10 cellular contexts compared by ENCODE assay signal in genomic region chr2:136058951-136059530, GRCh38. TPM values are rescaled to one million over a fixed set of nuclear protein-coding genes. Genes with fewer than 3 reads are reported as not detected.
DNase-seq lines count a peak whose midpoint lies in the region; ATAC-seq, FAIRE-seq and TF ChIP-seq lines count a peak whose summit lies in the region.
"Had no signal": no experiment of that assay in that cellular context is flagged by ENCODE, and none has a peak within 500 bp of the region (broad histone marks: within the 10 kb centered on the region; RNA-seq: fewer than 3 reads in every experiment).

No MANE protein-coding gene starts in this region.

- H3K9ac ChIP-seq in GM12878 (ENCODE audit: control insufficient read depth, insufficient read depth, low read length): no peak overlapping the region

- no peaks in the 10 kb centered on the region for H3K79me2 ChIP-seq in GM12878 (ENCODE audit: control insufficient read depth, insufficient read depth, low read length)

- 0% methylated on average over 1 of the region's 1 CpG for WGBS in GM12878 (ENCODE audit: insufficient coverage, insufficient replicate concordance, low lambda C conversion rate, missing lambda C conversion rate)
- WGBS in prostate gland: 84% methylated on average over 1 of the region's 1 CpG

- H3K4me2 ChIP-seq in GM12878 (ENCODE audit: control insufficient read depth, insufficient read depth): peak overlapping the region; percentile 41

- DNase-seq in GM12878 (ENCODE audit: low read depth, low spot score) (peak; percentile 63), prostate gland (ENCODE audit: low spot score) (no peak), HuH-7.5 (ENCODE audit: low spot score) (no peak)
- DNase-seq: activated CD8-positive, alpha-beta memory T cell treated with anti-CD3 and anti-CD28 coated beads, Interleukin-2, amount 50 U/mL, for 4 hours; small intestine had no signal

- H3K4me1 ChIP-seq in GM12878 (ENCODE audit: control insufficient read depth, insufficient read depth, low read length) (peaks cover 51% of the 10 kb centered on the region), prostate gland (replicated peaks) (no peaks in the 10 kb centered on the region)

- no peak for TF ChIP-seq POLR2A in GM12878 (IDR thresholded peaks at IDR 0.05; ENCODE audit: low read depth, low read length)
- TF ChIP-seq POLR2A in prostate gland (IDR thresholded peaks at IDR 0.05): no peak

- H3K27ac ChIP-seq in GM12878 (ENCODE audit: control insufficient read depth, insufficient read depth): peak overlapping the region; percentile 40; the same call in 1 of the 2 replicates
- no peak overlapping the region for H3K27ac ChIP-seq in prostate gland

- RAD21 ChIA-PET in GM12878 (lab: Charles Lee; ENCODE audit: unreplicated experiment): interaction anchor here (0.6 to 17.6 kb wide), 42 partner anchors 8 to 322 kb away, joined by 3 to 348 read pairs (median 7); partner anchors contain the start of genes CXCR4 and DARS1

- no peaks in the 10 kb centered on the region for H4K20me1 ChIP-seq in GM12878 (ENCODE audit: control insufficient read depth, insufficient read depth)

- no peak overlapping the region; the same call in 1 of the 2 replicates for H2AFZ ChIP-seq in GM12878 (ENCODE audit: control insufficient read depth, low read depth, low read length)

- TSS peak; percentile 87 for BruUV-seq in GM12878 (replicated peaks; lab: Mats Ljungman, UMichigan)

- peak; percentile 15; the same call in 1 of the 2 replicates for TF ChIP-seq RAD21 in GM12878 (IDR thresholded peaks at IDR 0.05; ENCODE audit: insufficient read depth, low read depth, low read length)

- SMC1A ChIA-PET in GM12878 (lab: Charles Lee; ENCODE audit: uncharacterized antibody, unreplicated experiment): interaction anchor here (0.6 to 24.6 kb wide), 43 partner anchors 8 to 322 kb away, joined by 3 to 961 read pairs (median 20); partner anchors contain the start of genes CXCR4 and DARS1

- peak in 1 of 2 experiments; percentile 45; a peak in 1 of 4 replicates for TF ChIP-seq EP300 in GM12878 (IDR thresholded peaks at IDR 0.05; ENCODE audit: borderline replicate concordance in 1 of 2, control insufficient read depth in 1 of 2, low read depth in 2 of 2, low read length in 2 of 2)

- H3K4me3 ChIP-seq in GM12878 (no peak overlapping the region), prostate gland (no peak overlapping the region)

- TF ChIP-seq CTCF in GM12878 (IDR thresholded peaks at IDR 0.05 in 2 of 3, conservative IDR thresholded peaks at IDR 0.05 in 1 of 3; ENCODE audit: control insufficient read depth in 2 of 3, extremely low read depth in 1 of 3, insufficient read depth in 1 of 3, low read depth in 3 of 3, low read length in 3 of 3): no peak
- no peak for TF ChIP-seq CTCF in prostate gland (IDR thresholded peaks at IDR 0.05)

- H3K27me3 ChIP-seq in GM12878 (replicated peaks in 1 of 2; ENCODE audit: control insufficient read depth in 2 of 2, insufficient read depth in 2 of 2, low read length in 1 of 2) (no peaks in the 10 kb centered on the region), prostate gland (replicated peaks; ENCODE audit: insufficient read depth) (no peaks in the 10 kb centered on the region)

- no peaks in the 10 kb centered on the region for H3K36me3 ChIP-seq in GM12878 (ENCODE audit: control insufficient read depth in 2 of 2, insufficient read depth in 2 of 2, low read length in 1 of 2)
- H3K36me3 ChIP-seq in prostate gland: no peaks in the 10 kb centered on the region

- ATAC-seq in GM18861 (IDR thresholded peaks at IDR 0.05; ENCODE audit: unreplicated experiment) (peak; percentile 45), GM21423 (IDR thresholded peaks at IDR 0.05; ENCODE audit: unreplicated experiment) (peak; percentile 61), HG03196 (IDR thresholded peaks at IDR 0.05; ENCODE audit: unreplicated experiment) (peak; percentile 42), GM12878 (peak; percentile 63)
- ATAC-seq in activated CD4-positive, CD25-positive, alpha-beta regulatory T cell treated with anti-CD3 and anti-CD28 coated beads, Interleukin-2, amount 50 U/mL, for 24 hours: no peak

- H3K9me3 ChIP-seq in GM12878 (replicated peaks; ENCODE audit: control insufficient read depth, insufficient read depth, low read length) (no peaks in the 10 kb centered on the region; the same call in 2 of the 3 replicates), prostate gland (no peaks in the 10 kb centered on the region)

- intact Hi-C loops in GM12878 (cut with micrococcal nuclease; ENCODE audit: unreplicated experiment) (loop anchor here (10.0 kb wide), 1 partner anchor 196 kb away; no protein-coding TSS in a partner anchor), prostate gland (cut with DNase I) (no loop called here)

- in situ Hi-C loops in GM12878 (cut with MboI): loop anchor here (5.0 kb wide), 1 partner anchor 318 kb away; no protein-coding TSS in a partner anchor

- CTCF ChIA-PET in GM12878 (lab: Yijun Ruan, JAX): interaction anchor here (0.7 to 8.6 kb wide), 24 partner anchors 9 to 325 kb away, joined by 3 to 103 read pairs (median 5); no protein-coding TSS in a partner anchor

- POLR2A ChIA-PET in GM12878 (lab: Charles Lee): interaction anchor here (0.6 to 4.9 kb wide), 28 partner anchors 9 to 319 kb away, joined by 3 to 39 read pairs (median 8); no protein-coding TSS in a partner anchor

- FAIRE-seq in GM12878 (lab: Jason Lieb, UNC): no peak
- FAIRE-seq: keratinocyte, small intestine had no signal

TF ChIP-seq in GM12878, 131 proteins besides CTCF, POLR2A, EP300 and RAD21 (continues in another document):
- no peak for TF ChIP-seq FOXK2 (IDR thresholded peaks at IDR 0.05)
- TF ChIP-seq, protein P1, sequence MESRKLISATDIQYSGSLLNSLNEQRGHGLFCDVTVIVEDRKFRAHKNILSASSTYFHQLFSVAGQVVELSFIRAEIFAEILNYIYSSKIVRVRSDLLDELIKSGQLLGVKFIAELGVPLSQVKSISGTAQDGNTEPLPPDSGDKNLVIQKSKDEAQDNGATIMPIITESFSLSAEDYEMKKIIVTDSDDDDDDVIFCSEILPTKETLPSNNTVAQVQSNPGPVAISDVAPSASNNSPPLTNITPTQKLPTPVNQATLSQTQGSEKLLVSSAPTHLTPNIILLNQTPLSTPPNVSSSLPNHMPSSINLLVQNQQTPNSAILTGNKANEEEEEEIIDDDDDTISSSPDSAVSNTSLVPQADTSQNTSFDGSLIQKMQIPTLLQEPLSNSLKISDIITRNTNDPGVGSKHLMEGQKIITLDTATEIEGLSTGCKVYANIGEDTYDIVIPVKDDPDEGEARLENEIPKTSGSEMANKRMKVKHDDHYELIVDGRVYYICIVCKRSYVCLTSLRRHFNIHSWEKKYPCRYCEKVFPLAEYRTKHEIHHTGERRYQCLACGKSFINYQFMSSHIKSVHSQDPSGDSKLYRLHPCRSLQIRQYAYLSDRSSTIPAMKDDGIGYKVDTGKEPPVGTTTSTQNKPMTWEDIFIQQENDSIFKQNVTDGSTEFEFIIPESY (IDR thresholded peaks at IDR 0.05): no peak
- TF ChIP-seq EGR1 (IDR thresholded peaks at IDR 0.05; ENCODE audit: borderline replicate concordance in 1 of 2, low read depth in 2 of 2, low read length in 2 of 2): no peak
- TF ChIP-seq ZNF384 (IDR thresholded peaks at IDR 0.05; ENCODE audit: borderline replicate concordance, low read depth, low read length): peak; percentile 62; the same call in 1 of the 2 replicates
- TF ChIP-seq CBX3 (IDR thresholded peaks at IDR 0.05; ENCODE audit: borderline replicate concordance, low read depth): no peak
- TF ChIP-seq TCF12 (IDR thresholded peaks at IDR 0.05; ENCODE audit: low read depth, low read length): peak; percentile 78
- 0 out of 2 replicates have a peak, but pooled peaks have one; percentile 32 for TF ChIP-seq ZBED1 (IDR thresholded peaks at IDR 0.05; ENCODE audit: borderline replicate concordance)
- TF ChIP-seq SPI1 (IDR thresholded peaks at IDR 0.05; ENCODE audit: borderline replicate concordance, insufficient read depth, low read depth, low read length): peak; percentile 75
- TF ChIP-seq MTA2 (IDR thresholded peaks at IDR 0.05; ENCODE audit: low read depth): peak; percentile 28; the same call in 1 of the 2 replicates
- TF ChIP-seq ZNF24 (IDR thresholded peaks at IDR 0.05): no peak
- 0 out of 2 replicates have a peak, but pooled peaks have one; percentile 47 for TF ChIP-seq MEF2A (IDR thresholded peaks at IDR 0.05; ENCODE audit: insufficient read depth, low read depth, low read length)
- no peak; the same call in 1 of the 2 replicates for TF ChIP-seq JUNB (IDR thresholded peaks at IDR 0.05)
- no peak for TF ChIP-seq WRNIP1 (IDR thresholded peaks at IDR 0.05; ENCODE audit: borderline replicate concordance, low read depth, low read length)

RNA-seq across cellular contexts. Expression of gene CXCR4, which starts 58.9 kb away (rescaled TPM):
- 345 and 356 TPM in 2 replicates for total RNA-seq in GM12878 (2013; cell fraction: nucleolus; rRNA removed)
- total RNA-seq in GM12878 (2014; rRNA removed) (53.3 and 59.5 TPM in 2 replicates), GM12878 (2014; rRNA removed; fragmentation: Illumina TruSeq; extraction: Trizol) (47.2 and 48.7 TPM in 2 replicates), GM12878 (2021) (45.9 and 49.6 TPM in 2 replicates), prostate gland (10 to 100 TPM; 20.9 to 27.2 TPM)
- 11.9 TPM for polyA plus RNA-seq in GM12878 (2011; ENCODE audit: low read depth)
- polyA plus RNA-seq in GM12878 (2011; rRNA removed) (489 and 749 TPM in 2 replicates), GM12878 (2014; fragmentation: Illumina TruSeq; extraction: Trizol) (69.2 and 78.8 TPM in 2 replicates), GM12878 (2014; fragmentation: Nextera tagmentation; extraction: Ambion mirVana) (10 to 100 TPM; 31.1 to 32.3 TPM), GM12878 (2014; rRNA removed) (56.7 and 65.7 TPM in 2 replicates), GM12878 (2016; fragmentation: Nextera tagmentation; extraction: Ambion mirVana) (10 to 100 TPM; 52.1 to 55.7 TPM)
- 908 and 922 TPM in 2 replicates for polyA plus RNA-seq in GM12878 (2011; cell fraction: cytosol; rRNA removed)
- 473 and 829 TPM in 2 replicates for polyA plus RNA-seq in GM12878 (2011; cell fraction: nucleus; rRNA removed)
- 11.9 and 13.5 TPM in 2 replicates for polyA plus RNA-seq in GM12878 (2012)
- 1,227 and 1,449 TPM in 2 replicates for polyA minus RNA-seq in GM12878 (2011; rRNA and poly(A)+ RNA removed)
- 271 and 274 TPM in 2 replicates for polyA minus RNA-seq in GM12878 (2011; cell fraction: cytosol; rRNA and poly(A)+ RNA removed)
- polyA minus RNA-seq in GM12878 (2011; cell fraction: nucleus; rRNA and poly(A)+ RNA removed): 348 and 356 TPM in 2 replicates

Comparison
In these comparisons a context has a peak if more than half of its experiments do, and no peak if none do; other contexts are left out.
1. ATAC-seq: peak in GM18861 (single experiment), GM21423 (single experiment), HG03196 (single experiment) and GM12878 (single experiment); none in activated CD4-positive, CD25-positive, alpha-beta regulatory T cell treated with anti-CD3 and anti-CD28 coated beads, Interleukin-2, amount 50 U/mL, for 24 hours (0 of 2).